ENCODE assay signal across 19 cellular contexts in the genomic region with DNA sequence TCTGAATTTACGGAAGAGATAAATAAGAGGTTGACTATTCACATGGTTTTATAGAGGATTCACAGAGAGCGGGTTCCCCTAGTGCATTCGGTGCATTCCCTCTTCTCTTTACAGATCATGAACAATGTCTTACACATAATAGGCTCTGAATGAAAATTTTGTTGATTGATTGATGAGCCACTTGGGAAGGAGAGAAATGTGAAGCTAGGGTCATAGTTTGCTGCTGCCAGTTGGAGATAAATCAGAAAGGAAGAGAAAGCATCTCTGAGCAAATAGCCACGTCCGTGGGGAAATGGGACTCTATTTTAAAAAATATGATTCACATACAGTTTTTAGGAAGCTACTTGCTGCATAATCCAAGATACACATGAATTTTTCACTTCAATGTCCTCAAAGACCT.
"Had no signal": no experiment of that assay in that cellular context is flagged by ENCODE, and none has a peak within 500 bp of the region (broad histone marks: within the 10 kb centered on the region; RNA-seq: fewer than 3 reads in every experiment).

No MANE protein-coding gene starts in this region.

- H3K27me3 ChIP-seq: MG63 had no signal

- H3K4me2 ChIP-seq: SK-N-SH had no signal

- H3K9ac ChIP-seq: SK-N-SH had no signal

- H3K9me2 ChIP-seq: SK-N-SH had no signal

- H3K36me3 ChIP-seq: MG63 had no signal

- H3K4me3 ChIP-seq: MG63 had no signal

- H3K27ac ChIP-seq: RWPE1 had no signal

- DNase-seq: Karpas-422, MG63, NCI-H1092, NCI-H1105 treated with DMSO at 0.1 percent for 48 hours, NCI-H1417 treated with DMSO at 0.1 percent for 48 hours, NCI-H146, NCI-H1694 treated with DMSO at 0.1 percent for 48 hours, NCI-H1930, NCI-H2081, NCI-H2107, NCI-H2227 treated with DMSO at 0.1 percent for 48 hours, NCI-H510A, NCI-H524 treated with DMSO at 0.1 percent for 48 hours, NCI-H69, NCI-H774, PC-3, SHP77, SK-N-SH had no signal

- H3K9me3 ChIP-seq: MG63, SK-N-SH had no signal
